In genomic region chr4:118760092-118760491, GRCh38 we compare ENCODE assay signal across 15 cellular contexts.
A peak's percentile ranks its signal among the peaks of the same experiment; 100 is the strongest.
DNase-seq lines count a peak whose midpoint lies in the region; ATAC-seq and TF ChIP-seq lines count a peak whose summit lies in the region.
"Had no signal": no experiment of that assay in that cellular context is flagged by ENCODE, and none has a peak within 500 bp of the region (broad histone marks: within the 10 kb centered on the region; RNA-seq: fewer than 3 reads in every experiment).

No MANE protein-coding gene starts in this region.

- peaks cover 0 to 62% (median 28%) of the 10 kb centered on the region in 4 donors for H3K36me3 ChIP-seq in stomach
- H3K36me3 ChIP-seq in gastrocnemius medialis, result peaks cover 0 to 13% of the 10 kb centered on the region in 2 donors
- H3K36me3 ChIP-seq in hepatocyte (replicated peaks; ENCODE audit: insufficient read depth, low read depth), result no peaks in the 10 kb centered on the region

- no peak for TF ChIP-seq CTCF in stomach (IDR thresholded peaks at IDR 0.05)
- TF ChIP-seq CTCF in gastrocnemius medialis (IDR thresholded peaks at IDR 0.05 in 4 of 5, conservative IDR thresholded peaks at IDR 0.05 in 1 of 5), result no peak
- no peak for TF ChIP-seq CTCF in GM10248 (IDR thresholded peaks at IDR 0.05; ENCODE audit: control extremely low read depth, extremely low read depth, low read depth, missing control alignments)
- no peak for TF ChIP-seq CTCF in hepatocyte (IDR thresholded peaks at IDR 0.05; ENCODE audit: poor library complexity)

- TF ChIP-seq POLR2A in stomach (IDR thresholded peaks at IDR 0.05) (no peak), gastrocnemius medialis (IDR thresholded peaks at IDR 0.05) (no peak)

- CTCF ChIA-PET in GM10248 (lab: Yijun Ruan, JAX), result interaction anchor here (0.9 to 3.4 kb wide), 5 partner anchors 10 to 24 kb away, joined by 3 to 14 read pairs (median 6); no protein-coding TSS in a partner anchor

- H3K27ac ChIP-seq in stomach (peak overlapping the region in 4 of 5 donors; percentile 54 to 83 (median 69)), gastrocnemius medialis (peak overlapping the region in 2 of 4 donors; percentile 35 to 51), hepatocyte (no peak overlapping the region)
- H3K27ac ChIP-seq: PC-9 had no signal

- TF ChIP-seq EP300 in stomach (IDR thresholded peaks at IDR 0.05), result no peak

- H4K20me1 ChIP-seq in hepatocyte (ENCODE audit: insufficient read depth, poor library complexity, severe bottlenecking), result no peaks in the 10 kb centered on the region

- no peaks in the 10 kb centered on the region for H3K27me3 ChIP-seq in stomach
- no peaks in the 10 kb centered on the region for H3K27me3 ChIP-seq in gastrocnemius medialis
- H3K27me3 ChIP-seq in hepatocyte, result no peaks in the 10 kb centered on the region

- POLR2A ChIA-PET in GM10248 (lab: Yijun Ruan, JAX), result no interaction called here

- WGBS in stomach, 5 donors, result 89 to 95% (median 90%) methylated on average over 3 of the region's 3 CpGs
- 96% methylated on average over 3 of the region's 3 CpGs for WGBS in hepatocyte (ENCODE audit: low lambda C conversion rate, missing lambda C conversion rate)

- H2AFZ ChIP-seq in hepatocyte, result no peak overlapping the region
- H2AFZ ChIP-seq: PC-9 had no signal

- H3K4me1 ChIP-seq in stomach (peaks cover under 1 to 94% (median 57%) of the 10 kb centered on the region in 4 donors), gastrocnemius medialis (peaks cover 33 to 81% of the 10 kb centered on the region in 2 donors), hepatocyte (ENCODE audit: insufficient read depth) (peaks cover 39% of the 10 kb centered on the region)

- H3K79me2 ChIP-seq in hepatocyte, result peaks cover 2% of the 10 kb centered on the region

- no peaks in the 10 kb centered on the region for H3K9me2 ChIP-seq in hepatocyte (replicated peaks; ENCODE audit: insufficient read depth)

- no peaks in the 10 kb centered on the region for H3K9me3 ChIP-seq in stomach
- H3K9me3 ChIP-seq in gastrocnemius medialis, result no peaks in the 10 kb centered on the region
- no peaks in the 10 kb centered on the region for H3K9me3 ChIP-seq in hepatocyte (ENCODE audit: low read depth)

- intact Hi-C loops in stomach (cut with DNase I; ENCODE audit: low total_unique reads), result no loop called here
- intact Hi-C loops in gastrocnemius medialis (cut with DNase I; ENCODE audit: low total_unique reads), result no loop called here

- no peak for DNase-seq in stomach
- DNase-seq in HT-29 (ENCODE audit: low spot score), result no peak
- no peak for DNase-seq in gastrocnemius medialis
- DNase-seq in GM10248 (ENCODE audit: extremely low spot score), result no peak
- no peak for DNase-seq in hepatocyte (ENCODE audit: low spot score)
- DNase-seq: activated CD4-positive, alpha-beta T cell treated with anti-CD3 and anti-CD28 coated beads for 1 hour; DND-41; HCEC 1CT; NCI-H1105; PC-9; stimulated activated naive CD4-positive, alpha-beta T cell treated with Interleukin-2 at 50 U/mL for 16 hours had no signal

- ATAC-seq in GM19351 (IDR thresholded peaks at IDR 0.05; ENCODE audit: unreplicated experiment), result peak; percentile 30
- peak; percentile 58 for ATAC-seq in HG02642 (IDR thresholded peaks at IDR 0.05; ENCODE audit: poor library complexity, unreplicated experiment)
- peak; percentile 21 for ATAC-seq in HG03469 (IDR thresholded peaks at IDR 0.05; ENCODE audit: unreplicated experiment)
- no peak for ATAC-seq in gastrocnemius medialis

- H3K4me2 ChIP-seq in hepatocyte, result no peak overlapping the region
- H3K4me2 ChIP-seq: PC-9 had no signal

- in situ Hi-C loops in gastrocnemius medialis (cut with MboI; ENCODE audit: low sequenced_read_pairs in 4 of 4), result loop anchor here in 3 of 4 donors (10.0 to 25.0 kb wide), 2 partner anchors 215 to 527 kb away; no protein-coding TSS in a partner anchor

- H3K4me3 ChIP-seq in stomach (no peak overlapping the region), gastrocnemius medialis (no peak overlapping the region), hepatocyte (no peak overlapping the region)
- H3K4me3 ChIP-seq: PC-9, skin epidermis had no signal

Comparison
In these comparisons a context has a peak if more than half of its experiments do, and no peak if none do; other contexts are left out.
1. ATAC-seq: peak in GM19351 (single experiment), HG02642 (single experiment) and HG03469 (single experiment); none in gastrocnemius medialis (0 of 2).